19 cellular contexts compared by ENCODE assay signal in genomic region chr14:61110683-61111082, GRCh38.
A peak's percentile ranks its signal among the peaks of the same experiment; 100 is the strongest.
DNase-seq lines count a peak whose midpoint lies in the region; ATAC-seq and TF ChIP-seq lines count a peak whose summit lies in the region.
"Had no signal": no experiment of that assay in that cellular context is flagged by ENCODE, and none has a peak within 500 bp of the region (broad histone marks: within the 10 kb centered on the region; RNA-seq: fewer than 3 reads in every experiment).

No MANE protein-coding gene starts in this region.

- H3K23ac ChIP-seq in IMR-90 (ENCODE audit: low read depth, low read length), result no peak overlapping the region

- H3K36me3 Mint-ChIP-seq in nephron progenitor cell (ENCODE audit: low read depth), result peaks cover 22% of the 10 kb centered on the region
- no peaks in the 10 kb centered on the region for H3K36me3 Mint-ChIP-seq in stimulated activated effector memory CD8-positive, alpha-beta T cell treated with anti-CD3 and anti-CD28 coated beads, Interleukin-12 subunit alpha, Interleukin-12 subunit beta, amount 100 ng/mL, for 72 hours

- TF ChIP-seq CTCF in IMR-90 (conservative IDR thresholded peaks at IDR 0.05; ENCODE audit: low read depth, low read length) (no peak), nephron progenitor cell (IDR thresholded peaks at IDR 0.05) (no peak)

- BruUV-seq in IMR-90 (replicated peaks; lab: Mats Ljungman, UMichigan), result no TSS peak

- H3K14ac ChIP-seq in IMR-90 (replicated peaks; ENCODE audit: low read depth, low read length), result peak overlapping the region; percentile 46

- no peak overlapping the region for H3K27ac ChIP-seq in IMR-90 (ENCODE audit: insufficient read depth, low read length)
- H3K27ac ChIP-seq: KMS-11 had no signal

- H4K5ac ChIP-seq in IMR-90 (ENCODE audit: low read depth, low read length), result peak overlapping the region; percentile 25

- no peak overlapping the region for H3K56ac ChIP-seq in IMR-90 (ENCODE audit: extremely low read depth, insufficient read depth, low read length)

- H3K4me3 Mint-ChIP-seq in nephron progenitor cell, result peak overlapping the region; percentile 45
- no peak overlapping the region for H3K4me3 Mint-ChIP-seq in stimulated activated effector memory CD8-positive, alpha-beta T cell treated with anti-CD3 and anti-CD28 coated beads, Interleukin-12 subunit alpha, Interleukin-12 subunit beta, amount 100 ng/mL, for 72 hours
- H3K4me3 Mint-ChIP-seq: B cell; CD4-positive, alpha-beta T cell; HFFc6 had no signal

- peaks cover 0 to 4% of the 10 kb centered on the region in 2 experiments; a peak in 1 of 4 replicates for H3K79me1 ChIP-seq in IMR-90 (ENCODE audit: low read depth in 1 of 2, low read length in 2 of 2)

- H2AFZ ChIP-seq in IMR-90 (replicated peaks; ENCODE audit: low read length, poor library complexity), result peak overlapping the region; percentile 5

- CTCF ChIA-PET in IMR-90 (lab: Yijun Ruan, JAX), result no interaction called here

- no peak overlapping the region for H3K4me3 ChIP-seq in IMR-90 (ENCODE audit: insufficient read depth, low read depth, low read length)

- TF ChIP-seq RAD21 in IMR-90 (IDR thresholded peaks at IDR 0.05; ENCODE audit: low read length), result no peak

- DNase-seq in IMR-90 (no peak), ecto neural progenitor cell (ENCODE audit: low spot score) (peak; percentile 39), nephron progenitor cell (no peak), NCI-H2196 treated with DMSO at 0.1 percent for 48 hours (lab: John Stamatoyannopoulos, UW; ENCODE audit: unreplicated experiment) (no peak), NCI-H82 treated with DMSO at 0.1 percent for 48 hours (lab: John Stamatoyannopoulos, UW; ENCODE audit: unreplicated experiment) (no peak)
- DNase-seq in stimulated activated effector memory CD8-positive, alpha-beta T cell treated with anti-CD3 and anti-CD28 coated beads, Interleukin-12 subunit alpha, Interleukin-12 subunit beta, amount 100 ng/mL, for 72 hours (ENCODE audit: low spot score in 2 of 2), result no peak
- DNase-seq: ACHN; CD4-positive, alpha-beta T cell; DND-41; GF-D8; HFFc6; MM.1S; NCI-H1105; NCI-H187 treated with DMSO at 0.1 percent for 48 hours; NCI-H2171; SIG-M5 had no signal

- H4K20me1 ChIP-seq in IMR-90 (ENCODE audit: insufficient read depth, low read length), result no peaks in the 10 kb centered on the region

- H2BK120ac ChIP-seq in IMR-90 (ENCODE audit: low read depth, low read length), result 0 out of 2 replicates have a peak overlapping the region, but pooled peaks have one; percentile 72

- H2BK20ac ChIP-seq in IMR-90 (ENCODE audit: low read depth, low read length), result peak overlapping the region; percentile 47; the same call in 1 of the 2 replicates

- peaks cover 33% of the 10 kb centered on the region for H3K9me1 ChIP-seq in IMR-90 (ENCODE audit: insufficient read depth, low read length)

- H3K9ac ChIP-seq in IMR-90 (ENCODE audit: low read depth, low read length), result no peak overlapping the region
- H3K9ac ChIP-seq: KMS-11 had no signal

- no peak overlapping the region for H2BK5ac ChIP-seq in IMR-90 (ENCODE audit: low read depth, low read length, poor library complexity, severe bottlenecking)

- H3K4ac ChIP-seq in IMR-90 (ENCODE audit: low read depth, low read length), result peak overlapping the region; percentile 66

- peak overlapping the region; percentile 50 to 57; a peak in 2 of 4 replicates for H4K8ac ChIP-seq in IMR-90 (ENCODE audit: low read depth in 2 of 2, low read length in 2 of 2)

- peak overlapping the region; percentile 19; the same call in 1 of the 2 replicates for H4K91ac ChIP-seq in IMR-90 (ENCODE audit: insufficient read depth, low read depth, low read length)

- peaks cover 1% of the 10 kb centered on the region; the same call in 1 of the 2 replicates for H3K36me3 ChIP-seq in IMR-90 (ENCODE audit: control insufficient read depth, insufficient read depth, low read length)

- peak overlapping the region; percentile 89 for H3K27ac Mint-ChIP-seq in nephron progenitor cell
- peak overlapping the region; percentile 29 for H3K27ac Mint-ChIP-seq in stimulated activated effector memory CD8-positive, alpha-beta T cell treated with anti-CD3 and anti-CD28 coated beads, Interleukin-12 subunit alpha, Interleukin-12 subunit beta, amount 100 ng/mL, for 72 hours
- H3K27ac Mint-ChIP-seq: B cell; CD4-positive, alpha-beta T cell; HFFc6 had no signal

- dilution Hi-C loops in IMR-90 (cut with HindIII; ENCODE audit: low sequenced_read_pairs, unreplicated experiment), result no loop called here

- H3K27me3 Mint-ChIP-seq in nephron progenitor cell (ENCODE audit: low read depth, poor library complexity), result peaks cover 4% of the 10 kb centered on the region

- peaks cover 44% of the 10 kb centered on the region for H3K9me3 Mint-ChIP-seq in nephron progenitor cell
- peaks cover 10% of the 10 kb centered on the region for H3K9me3 Mint-ChIP-seq in stimulated activated effector memory CD8-positive, alpha-beta T cell treated with anti-CD3 and anti-CD28 coated beads, Interleukin-12 subunit alpha, Interleukin-12 subunit beta, amount 100 ng/mL, for 72 hours

- H3K4me1 Mint-ChIP-seq in nephron progenitor cell, result peaks cover 59% of the 10 kb centered on the region
- no peaks in the 10 kb centered on the region for H3K4me1 Mint-ChIP-seq in stimulated activated effector memory CD8-positive, alpha-beta T cell treated with anti-CD3 and anti-CD28 coated beads, Interleukin-12 subunit alpha, Interleukin-12 subunit beta, amount 100 ng/mL, for 72 hours
- H3K4me1 Mint-ChIP-seq: B cell had no signal

- H3K4me2 ChIP-seq in IMR-90 (ENCODE audit: low read depth, low read length), result no peak overlapping the region
- H3K4me2 ChIP-seq: KMS-11 had no signal

- ATAC-seq in IMR-90 (ENCODE audit: low read depth) (no peak), HG03159 (IDR thresholded peaks at IDR 0.05; ENCODE audit: unreplicated experiment) (no peak)
- no peak for ATAC-seq in stimulated activated effector memory CD8-positive, alpha-beta T cell treated with anti-CD3 and anti-CD28 coated beads, Interleukin-12 subunit alpha, Interleukin-12 subunit beta, amount 100 ng/mL, for 72 hours

- no peak overlapping the region for H2AK9ac ChIP-seq in IMR-90 (replicated peaks; ENCODE audit: low read depth, low read length, poor library complexity)

- TF ChIP-seq POLR2A in IMR-90 (IDR thresholded peaks at IDR 0.05; ENCODE audit: low read depth, low read length), result no peak

- H3K9me3 ChIP-seq in IMR-90 (ENCODE audit: control insufficient read depth, insufficient read depth, low read length), result peaks cover 6% of the 10 kb centered on the region

- intact Hi-C loops in IMR-90 (cut with micrococcal nuclease), result no loop called here

- peak overlapping the region; percentile 73; the same call in 2 of the 3 replicates for H2BK15ac ChIP-seq in IMR-90 (ENCODE audit: low read depth, low read length)

- H3K18ac ChIP-seq in IMR-90 (ENCODE audit: low read depth, low read length), result no peak overlapping the region

- in situ Hi-C loops in IMR-90 (cut with MboI; ENCODE audit: low sequenced_read_pairs), result no loop called here

- peaks cover 19% of the 10 kb centered on the region for H3K4me1 ChIP-seq in IMR-90 (ENCODE audit: control insufficient read depth, insufficient read depth, low read length)

- 60% methylated on average over 1 of the region's 4 CpGs; no CpG with 5 or more reads in 1 of the 2 experiments for WGBS in IMR-90 (ENCODE audit: extremely low coverage in 2 of 2, insufficient read length in 1 of 2), 2 experiments

- POLR2A ChIA-PET in IMR-90 (lab: Charles Lee; ENCODE audit: unreplicated experiment), result no interaction called here

- no peaks in the 10 kb centered on the region for H3K27me3 ChIP-seq in IMR-90 (ENCODE audit: control insufficient read depth, insufficient read depth, low read length)

- peak overlapping the region; percentile 87 for H2AK5ac ChIP-seq in IMR-90 (ENCODE audit: low read depth, low read length)

TF ChIP-seq in IMR-90, 13 proteins besides CTCF, POLR2A, EP300 and RAD21:
- no peak for TF ChIP-seq RFX5 (IDR thresholded peaks at IDR 0.05; ENCODE audit: low read depth, low read length)
- TF ChIP-seq MAFK (IDR thresholded peaks at IDR 0.05; ENCODE audit: low read depth, low read length), result no peak
